In genomic region chrX:41923257-41923924, GRCh38 we compare ENCODE assay signal across 8 cellular contexts. TPM values are rescaled to one million over a fixed set of nuclear protein-coding genes. Genes with fewer than 3 reads are reported as not detected.
DNase-seq lines count a peak whose midpoint lies in the region; ATAC-seq and TF ChIP-seq lines count a peak whose summit lies in the region.

Gene CASK, minus strand, starts transcription at chrX:41923554. Its CDS starts 566 bp downstream, at chrX:41922988.

- no peak for TF ChIP-seq CTCF in GM12864 (IDR thresholded peaks at IDR 0.05; ENCODE audit: low read depth, low read length, missing control alignments)
- no peak for TF ChIP-seq CTCF in glutamatergic neuron (IDR thresholded peaks at IDR 0.05; ENCODE audit: partially characterized antibody, unreplicated experiment)
- TF ChIP-seq CTCF in osteocyte (IDR thresholded peaks at IDR 0.05): no peak
- TF ChIP-seq CTCF in testis (IDR thresholded peaks at IDR 0.05): no peak

- no peaks in the 10 kb centered on the region for H3K36me3 ChIP-seq in testis (ENCODE audit: low read depth, missing control alignments)

- peak within 1 kb of the TSS; percentile 96 for H3K4me3 Mint-ChIP-seq in activated naive CD8-positive, alpha-beta T cell
- H3K4me3 Mint-ChIP-seq in glutamatergic neuron (ENCODE audit: unreplicated experiment) (peak within 1 kb of the TSS; percentile 94), osteocyte (ENCODE audit: unreplicated experiment) (peak within 1 kb of the TSS; percentile 83)

- no peaks in the 10 kb centered on the region for H3K9me3 ChIP-seq in testis

- no peaks in the 10 kb centered on the region for H3K27me3 Mint-ChIP-seq in activated naive CD8-positive, alpha-beta T cell
- H3K27me3 Mint-ChIP-seq in glutamatergic neuron (ENCODE audit: unreplicated experiment) (peaks cover 5% of the 10 kb centered on the region), osteocyte (ENCODE audit: unreplicated experiment) (peaks cover 3% of the 10 kb centered on the region)

- peaks cover 35% of the 10 kb centered on the region for H3K4me1 Mint-ChIP-seq in activated naive CD8-positive, alpha-beta T cell (ENCODE audit: low read depth)
- H3K4me1 Mint-ChIP-seq in glutamatergic neuron (ENCODE audit: low read depth, unreplicated experiment) (peaks cover 5% of the 10 kb centered on the region), osteocyte (ENCODE audit: unreplicated experiment) (peaks cover 7% of the 10 kb centered on the region)

- H3K36me3 Mint-ChIP-seq in activated naive CD8-positive, alpha-beta T cell: no peaks in the 10 kb centered on the region
- H3K36me3 Mint-ChIP-seq in glutamatergic neuron (ENCODE audit: unreplicated experiment) (no peaks in the 10 kb centered on the region), osteocyte (ENCODE audit: unreplicated experiment) (no peaks in the 10 kb centered on the region)

- H3K4me1 ChIP-seq in testis: no peaks in the 10 kb centered on the region

- peak; percentile 87 for ATAC-seq in HG02759 (IDR thresholded peaks at IDR 0.05; ENCODE audit: unreplicated experiment)

- no peaks in the 10 kb centered on the region for H3K9me3 Mint-ChIP-seq in activated naive CD8-positive, alpha-beta T cell (ENCODE audit: low read depth)
- no peaks in the 10 kb centered on the region for H3K9me3 Mint-ChIP-seq in glutamatergic neuron (ENCODE audit: unreplicated experiment)
- no peaks in the 10 kb centered on the region for H3K9me3 Mint-ChIP-seq in osteocyte (ENCODE audit: unreplicated experiment)

- no peaks in the 10 kb centered on the region for H3K27me3 ChIP-seq in testis

- H3K27ac ChIP-seq in testis: peak within 1 kb of the TSS; percentile 65 to 83

- intact Hi-C loops in testis (cut with DNase I; ENCODE audit: low total_unique reads): no loop called here

- H3K27ac Mint-ChIP-seq in activated naive CD8-positive, alpha-beta T cell: peak within 1 kb of the TSS; percentile 90
- peak within 1 kb of the TSS; percentile 96 for H3K27ac Mint-ChIP-seq in glutamatergic neuron (ENCODE audit: unreplicated experiment)
- peak within 1 kb of the TSS; percentile 90 for H3K27ac Mint-ChIP-seq in osteocyte (ENCODE audit: unreplicated experiment)

- peak within 1 kb of the TSS; percentile 73 for H3K4me3 ChIP-seq in GM12864 (ENCODE audit: low read depth, low read length)
- H3K4me3 ChIP-seq in testis: peak within 1 kb of the TSS; percentile 60 to 69

- peak; percentile 8 for TF ChIP-seq POLR2A in testis (IDR thresholded peaks at IDR 0.05)

- 0% methylated on average over 11 of the region's 108 CpGs; no CpG with 5 or more reads in 1 of the 2 donors for WGBS in testis, 2 donors

- DNase-seq in GM12864 (ENCODE audit: low read depth): peak; percentile 40
- DNase-seq in NCI-H128 (lab: John Stamatoyannopoulos, UW; ENCODE audit: unreplicated experiment): peak; percentile 91
- peak; percentile 67 for DNase-seq in SKM-1 treated with dmso at 0.1 percent for 144 hours (lab: John Stamatoyannopoulos, UW; ENCODE audit: unreplicated experiment)
- peak; percentile 94 for DNase-seq in glutamatergic neuron
- DNase-seq in osteocyte (ENCODE audit: extremely low spot score, unreplicated experiment): peak; percentile 98
- peak; percentile 91 for DNase-seq in testis

RNA-seq across cellular contexts. Expression of gene CASK, which starts in this region (rescaled TPM):
- total RNA-seq in glutamatergic neuron (ENCODE audit: unreplicated experiment): 173 TPM
- total RNA-seq in osteocyte: 43.0 and 47.5 TPM in 2 replicates
- 10 to 100 TPM; 14.5 to 20.9 TPM for total RNA-seq in testis
- polyA plus RNA-seq in testis (ENCODE audit: insufficient read depth, low read depth, low replicate concordance): 8.5 TPM

Comparison
In these comparisons a context has a peak if more than half of its experiments do, and no peak if none do; other contexts are left out.
1. Peak in every context shown above with its lines: DNase-seq, ATAC-seq, H3K4me3 ChIP-seq and H3K27ac ChIP-seq.
2. DNase-seq: peak in every context shown above with its lines; median percentile 98 in osteocyte; 94 in glutamatergic neuron; 91 in NCI-H128; 91 in testis; 67 in SKM-1 treated with dmso at 0.1 percent for 144 hours; 40 in GM12864.